22 cellular contexts compared by ENCODE assay signal in genomic region chr14:50110323-50111037, GRCh38.
"Had no signal": no experiment of that assay in that cellular context is flagged by ENCODE, and none has a peak within 500 bp of the region (broad histone marks: within the 10 kb centered on the region; RNA-seq: fewer than 3 reads in every experiment).

No MANE protein-coding gene starts in this region.

- H3K27me3 ChIP-seq: brain microvascular endothelial cell, esophagus muscularis mucosa, right atrium auricular region, SJCRH30 had no signal

- H3K4me1 ChIP-seq: SJCRH30 had no signal

- DNase-seq: activated CD4-positive, alpha-beta T cell treated with anti-CD3 and anti-CD28 coated beads, Interleukin-2, amount 10 ng/mL, durations not matched to agents 24 days and 14 days; activated naive CD8-positive, alpha-beta T cell treated with anti-CD3 and anti-CD28 coated beads, Interleukin-2, amount 10 ng/mL, durations not matched to agents 7 days and 5 days; anterior cingulate cortex; brain microvascular endothelial cell; hippocampal formation; kidney; left ventricle myocardium inferior; occipital lobe; SJCRH30; stimulated activated CD4-positive, alpha-beta T cell treated with anti-CD3 and anti-CD28 coated beads, Interleukin-15, amount 100 ng/mL, for 24 hours; stimulated activated CD4-positive, alpha-beta T cell treated with anti-CD3 and anti-CD28 coated beads, Interleukin-4, amount 100 ng/mL, for 1 hour; stimulated activated naive CD4-positive, alpha-beta T cell treated with Interleukin-2 at 50 U/mL for 16 hours; T-helper 17 cell had no signal

- H3K27ac ChIP-seq: brain microvascular endothelial cell, coronary artery, esophagus muscularis mucosa, left ventricle myocardium inferior, right atrium auricular region, SJCRH30 had no signal

- FAIRE-seq: kidney had no signal

- H3K27me3 Mint-ChIP-seq: activated CD4-positive, alpha-beta T cell treated with anti-CD3 and anti-CD28 coated beads, Interleukin-2, amount 10 ng/mL, durations not matched to agents 24 days and 14 days; activated naive CD8-positive, alpha-beta T cell treated with anti-CD3 and anti-CD28 coated beads, Interleukin-2, amount 10 ng/mL, durations not matched to agents 7 days and 5 days; central memory CD8-positive, alpha-beta T cell; progenitor cell of endocrine pancreas; T-helper 17 cell; type B pancreatic cell had no signal

- ATAC-seq: T-helper 17 cell, WTC11 had no signal

- H3K27ac Mint-ChIP-seq: activated CD4-positive, alpha-beta T cell treated with anti-CD3 and anti-CD28 coated beads, Interleukin-2, amount 10 ng/mL, durations not matched to agents 24 days and 14 days; activated naive CD8-positive, alpha-beta T cell treated with anti-CD3 and anti-CD28 coated beads, Interleukin-2, amount 10 ng/mL, durations not matched to agents 7 days and 5 days; activated T-helper 1 cell treated with anti-CD3 and anti-CD28 coated beads, Interleukin-12 subunit alpha, Interleukin-12 subunit beta, Interleukin-2, Interleukin-4 antibody, amounts not matched to agents 30 ng/mL and 10 ng/mL and 1 ng/mL, durations not matched to agents 14 hours and 24 hours and 36 hours; nephron; progenitor cell of endocrine pancreas; T-helper 17 cell; type B pancreatic cell; WTC11 had no signal

- H3K4me3 ChIP-seq: coronary artery, esophagus muscularis mucosa, left ventricle myocardium inferior, right atrium auricular region, SJCRH30 had no signal

- H3K9me3 Mint-ChIP-seq: activated CD4-positive, alpha-beta T cell treated with anti-CD3 and anti-CD28 coated beads, Interleukin-2, amount 10 ng/mL, durations not matched to agents 24 days and 14 days; activated naive CD8-positive, alpha-beta T cell treated with anti-CD3 and anti-CD28 coated beads, Interleukin-2, amount 10 ng/mL, durations not matched to agents 7 days and 5 days; activated T-helper 1 cell treated with anti-CD3 and anti-CD28 coated beads, Interleukin-12 subunit alpha, Interleukin-12 subunit beta, Interleukin-2, Interleukin-4 antibody, amounts not matched to agents 30 ng/mL and 10 ng/mL and 1 ng/mL, durations not matched to agents 14 hours and 24 hours and 36 hours; central memory CD8-positive, alpha-beta T cell; nephron; type B pancreatic cell; WTC11 had no signal

- H3K4me3 Mint-ChIP-seq: activated CD4-positive, alpha-beta T cell treated with anti-CD3 and anti-CD28 coated beads, Interleukin-2, amount 10 ng/mL, durations not matched to agents 24 days and 14 days; activated naive CD8-positive, alpha-beta T cell treated with anti-CD3 and anti-CD28 coated beads, Interleukin-2, amount 10 ng/mL, durations not matched to agents 7 days and 5 days; activated T-helper 1 cell treated with anti-CD3 and anti-CD28 coated beads, Interleukin-12 subunit alpha, Interleukin-12 subunit beta, Interleukin-2, Interleukin-4 antibody, amounts not matched to agents 30 ng/mL and 10 ng/mL and 1 ng/mL, durations not matched to agents 14 hours and 24 hours and 36 hours; central memory CD8-positive, alpha-beta T cell; nephron; T-helper 17 cell; type B pancreatic cell; WTC11 had no signal
